8 cellular contexts compared by ENCODE assay signal in genomic region chr19:41439441-41440222, GRCh38. TPM values are rescaled to one million over a fixed set of nuclear protein-coding genes. Genes with fewer than 3 reads are reported as not detected.
DNase-seq lines count a peak whose midpoint lies in the region; TF ChIP-seq lines count a peak whose summit lies in the region.

Gene DMAC2 (minus strand): TSS chr19:41439912. CDS start chr19:41439899, 13 bp downstream.

- peaks cover 10% of the 10 kb centered on the region; the same call in 1 of the 2 replicates for H3K4me1 Mint-ChIP-seq in HFFc6 (ENCODE audit: low read depth)

- H3K27ac ChIP-seq in temporal lobe (ENCODE audit: low read depth, low read length): peak within 1 kb of the TSS; percentile 91

- no peaks in the 10 kb centered on the region for H3K9me3 Mint-ChIP-seq in HFFc6

- CTCF ChIA-PET in GM10248 (lab: Yijun Ruan, JAX): interaction anchor here (0.7 to 3.8 kb wide), 14 partner anchors 8 to 161 kb away, joined by 3 to 44 read pairs (median 5); no protein-coding TSS in a partner anchor

- no peak within 1 kb of the TSS for H3K27ac Mint-ChIP-seq in HFFc6

- peaks cover 11% of the 10 kb centered on the region; the same call in 1 of the 2 replicates for H3K36me3 Mint-ChIP-seq in HFFc6 (ENCODE audit: low read depth)

- POLR2A ChIA-PET in GM10248 (lab: Yijun Ruan, JAX): interaction anchor here (1.1 kb wide), 2 partner anchors 37 to 92 kb away, joined by 3 read pairs; no protein-coding TSS in a partner anchor

- H3K27me3 Mint-ChIP-seq in HFFc6 (ENCODE audit: insufficient read depth): peaks cover 13% of the 10 kb centered on the region

- TF ChIP-seq CTCF in GM10248 (IDR thresholded peaks at IDR 0.05; ENCODE audit: control extremely low read depth, extremely low read depth, low read depth, missing control alignments) (peak; percentile 65), HFFc6 (IDR thresholded peaks at IDR 0.05) (peak; percentile 63)

- H3K4me3 Mint-ChIP-seq in HFFc6: no peak within 1 kb of the TSS

- peak; percentile 92 for DNase-seq in GM10248 (ENCODE audit: extremely low spot score)
- DNase-seq in HFFc6: peak; percentile 92
- peak; percentile 99 for DNase-seq in NAMALWA (ENCODE audit: low spot score)
- DNase-seq in SK-N-DZ (ENCODE audit: low spot score): peak; percentile 98
- DNase-seq in activated naive CD4-positive, alpha-beta T cell treated with anti-CD3 and anti-CD28 coated beads, Interleukin-2, amount 50 U/mL, for 16 hours: peak; percentile 97
- peak; percentile 96 for DNase-seq in glomerular endothelial cell (ENCODE audit: extremely low read depth, low read depth, low spot score)
- peak; percentile 95 for DNase-seq in occipital lobe (lab: John Stamatoyannopoulos, UW)

RNA-seq across cellular contexts. Expression of gene DMAC2, which starts in this region (rescaled TPM):
- total RNA-seq in HFFc6 (2021; fragmentation: NEBNext Ultra II Directional; extraction: Animal tissue kit (Norgen Biotek cat#: 25700)): 10 to 100 TPM; 42.8 to 52.2 (median 46.3) TPM
- polyA plus RNA-seq in SK-N-DZ (2014; cell fraction: cytosol; rRNA removed): 67.5 and 81.8 TPM in 2 replicates
- polyA plus RNA-seq in SK-N-DZ (2014; cell fraction: nucleus; rRNA removed): 28.4 and 38.2 TPM in 2 replicates
- total RNA-seq in glomerular endothelial cell (45.2 and 50.2 TPM in 2 replicates), occipital lobe (14.5 TPM), temporal lobe (15.5 TPM)

Comparison
In these comparisons a context has a peak if more than half of its experiments do, and no peak if none do; other contexts are left out.
1. Peak in every context shown above with its lines: DNase-seq and H3K27ac ChIP-seq.